ENCODE assay signal across 8 cellular contexts in the genomic region with DNA sequence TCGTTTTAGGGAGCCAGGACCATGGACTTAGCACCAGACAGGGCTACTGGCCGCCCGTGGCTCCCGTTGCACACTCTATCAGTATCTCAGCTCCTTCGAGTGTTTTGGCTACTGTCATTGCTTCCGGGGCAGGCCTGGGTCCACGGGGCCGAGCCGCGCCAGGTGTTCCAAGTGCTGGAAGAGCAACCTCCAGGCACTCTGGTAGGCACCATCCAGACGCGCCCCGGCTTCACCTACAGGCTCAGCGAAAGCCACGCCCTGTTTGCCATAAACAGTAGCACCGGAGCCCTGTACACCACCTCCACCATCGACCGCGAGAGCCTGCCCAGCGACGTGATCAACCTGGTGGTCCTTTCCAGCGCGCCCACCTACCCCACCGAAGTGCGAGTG. TPM values are rescaled to one million over a fixed set of nuclear protein-coding genes. Genes with fewer than 3 reads are reported as not detected.
DNase-seq lines count a peak whose midpoint lies in the region; ATAC-seq and TF ChIP-seq lines count a peak whose summit lies in the region.

No MANE protein-coding gene starts in this region.

- H3K9me3 ChIP-seq in HUES48 (ENCODE audit: control insufficient read depth, insufficient read depth, low read length) (no peaks in the 10 kb centered on the region), ascending aorta (no peaks in the 10 kb centered on the region), iPS-18c (ENCODE audit: control insufficient read depth, insufficient read depth, low read length) (no peaks in the 10 kb centered on the region), skeletal muscle tissue (ENCODE audit: control insufficient read depth in 3 of 3, low read length in 3 of 3) (no peaks in the 10 kb centered on the region)

- DNase-seq in AG20443 (ENCODE audit: low spot score) (peak; percentile 27), ascending aorta (ENCODE audit: low spot score in 2 of 2) (peak in 1 of 2 donors; percentile 70), pons (ENCODE audit: low spot score) (no peak), SHP77 treated with DMSO at 0.1 percent for 48 hours (lab: John Stamatoyannopoulos, UW) (no peak)

- H3K36me3 ChIP-seq in HUES48 (ENCODE audit: control insufficient read depth, insufficient read depth, low read length): no peaks in the 10 kb centered on the region
- H3K36me3 ChIP-seq in ascending aorta: no peaks in the 10 kb centered on the region
- H3K36me3 ChIP-seq in skeletal muscle tissue (ENCODE audit: control insufficient read depth in 3 of 3, insufficient read depth in 3 of 3, low read length in 3 of 3): peaks cover 0 to 9% (median 0%) of the 10 kb centered on the region in 3 donors

- no peak overlapping the region for H3K27ac ChIP-seq in HUES48 (ENCODE audit: low read depth, low read length)
- peak overlapping the region; percentile 96 for H3K27ac ChIP-seq in ascending aorta
- no peak overlapping the region for H3K27ac ChIP-seq in skeletal muscle tissue (ENCODE audit: low read depth, low read length)

- H3K4me1 ChIP-seq in HUES48 (ENCODE audit: control insufficient read depth, insufficient read depth, low read length) (peaks cover 17% of the 10 kb centered on the region), ascending aorta (peaks cover 0 to 18% of the 10 kb centered on the region in 2 donors), skeletal muscle tissue (ENCODE audit: control insufficient read depth in 3 of 3, insufficient read depth in 3 of 3, low read length in 3 of 3) (peaks cover 28 to 41% (median 40%) of the 10 kb centered on the region in 3 donors)

- H3K4me3 ChIP-seq in HUES48 (ENCODE audit: low read depth, low read length) (peak overlapping the region; percentile 92), ascending aorta (peak overlapping the region; percentile 87 to 97), iPS-18c (ENCODE audit: insufficient read depth, low read depth, low read length) (peak overlapping the region; percentile 86), skeletal muscle tissue (ENCODE audit: low read length in 3 of 3) (peak overlapping the region; percentile 84 to 96 (median 92))

- H3K27me3 ChIP-seq in HUES48 (ENCODE audit: control insufficient read depth, insufficient read depth, low read length): peaks cover 31% of the 10 kb centered on the region
- no peaks in the 10 kb centered on the region for H3K27me3 ChIP-seq in ascending aorta
- H3K27me3 ChIP-seq in skeletal muscle tissue (ENCODE audit: control insufficient read depth in 3 of 3, insufficient read depth in 3 of 3, low read length in 3 of 3): peaks cover 0 to 4% (median 0%) of the 10 kb centered on the region in 3 donors

- no peak for ATAC-seq in HG02623 (IDR thresholded peaks at IDR 0.05; ENCODE audit: unreplicated experiment)

- no peak for TF ChIP-seq CTCF in ascending aorta (IDR thresholded peaks at IDR 0.05)

- intact Hi-C loops in ascending aorta (cut with DNase I): loop anchor here (2.0 to 5.0 kb wide), 2 partner anchors 52 to 681 kb away; no protein-coding TSS in a partner anchor

- H3K9ac ChIP-seq in HUES48 (ENCODE audit: low read depth, low read length): no peak overlapping the region
- peak overlapping the region; percentile 76 to 91 (median 90) for H3K9ac ChIP-seq in skeletal muscle tissue (ENCODE audit: low read depth in 1 of 3, low read length in 3 of 3)

RNA-seq across cellular contexts. Expression of gene FAT4, which starts 1.6 kb away (rescaled TPM):
- total RNA-seq in ascending aorta (16.8 TPM), skeletal muscle tissue (66.3 TPM)

Comparison
In these comparisons a context has a peak if more than half of its experiments do, and no peak if none do; other contexts are left out.
1. H3K27ac ChIP-seq: peak in ascending aorta (2 of 2); none in HUES48 (single experiment) and skeletal muscle tissue (single experiment).
2. Peak in every context shown above with its lines, with median percentiles within 50 percentile points of each other: H3K4me3 ChIP-seq.